In genomic region chr12:11657511-11657910, GRCh38 we compare ENCODE assay signal across 13 cellular contexts. TPM values are rescaled to one million over a fixed set of nuclear protein-coding genes. Genes with fewer than 3 reads are reported as not detected.
DNase-seq lines count a peak whose midpoint lies in the region; ATAC-seq, FAIRE-seq and TF ChIP-seq lines count a peak whose summit lies in the region.
"Had no signal": no experiment of that assay in that cellular context is flagged by ENCODE, and none has a peak within 500 bp of the region (broad histone marks: within the 10 kb centered on the region; RNA-seq: fewer than 3 reads in every experiment).

No MANE protein-coding gene starts in this region.

- H3K79me2 ChIP-seq in DND-41 (ENCODE audit: insufficient read depth, low read length) = peaks cover 100% of the 10 kb centered on the region

- H3K4me1 Mint-ChIP-seq in dendritic cell treated with granulocyte-macrophage colony-stimulating factor and Interleukin-4, amounts not matched to agents 40 ng/mL and 50 ng/mL, for 4 days (ENCODE audit: low read depth) = peaks cover 94% of the 10 kb centered on the region

- H3K4me1 ChIP-seq in DND-41 (ENCODE audit: insufficient read depth, low read length) = peaks cover 64% of the 10 kb centered on the region
- peaks cover 88 to 91% of the 10 kb centered on the region in 2 experiments for H3K4me1 ChIP-seq in neutrophil (ENCODE audit: control insufficient read depth in 1 of 2, insufficient read depth in 1 of 2, low read depth in 1 of 2, low read length in 1 of 2)

- no peak for ATAC-seq in DND-41 (ENCODE audit: insufficient read depth, low read depth)
- ATAC-seq: psoas muscle had no signal

- H3K36me3 Mint-ChIP-seq in dendritic cell treated with granulocyte-macrophage colony-stimulating factor and Interleukin-4, amounts not matched to agents 40 ng/mL and 50 ng/mL, for 4 days (ENCODE audit: low read depth) = peaks cover 82% of the 10 kb centered on the region

- intact Hi-C loops in dendritic cell treated with granulocyte-macrophage colony-stimulating factor and Interleukin-4, amounts not matched to agents 40 ng/mL and 50 ng/mL, for 4 days (cut with micrococcal nuclease) = no loop called here

- no peak overlapping the region for H3K4me3 Mint-ChIP-seq in dendritic cell treated with granulocyte-macrophage colony-stimulating factor and Interleukin-4, amounts not matched to agents 40 ng/mL and 50 ng/mL, for 4 days

- H3K9me3 Mint-ChIP-seq in dendritic cell treated with granulocyte-macrophage colony-stimulating factor and Interleukin-4, amounts not matched to agents 40 ng/mL and 50 ng/mL, for 4 days = no peaks in the 10 kb centered on the region

- H3K36me3 ChIP-seq in DND-41 (ENCODE audit: insufficient read depth, low read length) (peaks cover 59% of the 10 kb centered on the region), neutrophil (peaks cover 5% of the 10 kb centered on the region)

- H3K4me2 ChIP-seq in DND-41 (ENCODE audit: insufficient read depth, low read length) = no peak overlapping the region; the same call in 1 of the 2 replicates

- TF ChIP-seq CTCF in DND-41 (IDR thresholded peaks at IDR 0.05; ENCODE audit: borderline replicate concordance, extremely low read depth, low read length, poor library complexity, severe bottlenecking) (no peak), neutrophil (IDR thresholded peaks at IDR 0.05) (no peak)

- H2AFZ ChIP-seq in DND-41 (ENCODE audit: low read depth, low read length) = no peak overlapping the region

- H4K20me1 ChIP-seq in DND-41 (ENCODE audit: insufficient read depth, low read length) = peaks cover 82% of the 10 kb centered on the region

- H3K9me3 ChIP-seq in DND-41 (ENCODE audit: insufficient read depth, low read length, severe bottlenecking) (no peaks in the 10 kb centered on the region), neutrophil (no peaks in the 10 kb centered on the region)
- H3K9me3 ChIP-seq: psoas muscle had no signal

- H3K9ac ChIP-seq in DND-41 (ENCODE audit: low read depth, low read length) = no peak overlapping the region

- FAIRE-seq in HTR-8/SVneo (lab: Jason Lieb, UNC) = no peak

- H3K27ac ChIP-seq in DND-41 (ENCODE audit: low read length) = 0 out of 2 replicates have a peak overlapping the region, but pooled peaks have one; percentile 38
- peak overlapping the region; percentile 92 for H3K27ac ChIP-seq in neutrophil
- H3K27ac ChIP-seq: psoas muscle had no signal

- H3K27me3 Mint-ChIP-seq in dendritic cell treated with granulocyte-macrophage colony-stimulating factor and Interleukin-4, amounts not matched to agents 40 ng/mL and 50 ng/mL, for 4 days = no peaks in the 10 kb centered on the region

- no peak overlapping the region for H3K4me3 ChIP-seq in DND-41 (ENCODE audit: low read depth in 1 of 2, low read length in 2 of 2)
- no peak overlapping the region for H3K4me3 ChIP-seq in neutrophil (ENCODE audit: low read depth in 1 of 2, low read length in 1 of 2)
- H3K4me3 ChIP-seq: dorsolateral prefrontal cortex, psoas muscle had no signal

- DNase-seq in DND-41 (no peak), HT1080 (ENCODE audit: low read depth) (peak; percentile 52), NCI-H1436 (lab: John Stamatoyannopoulos, UW) (no peak), NCI-H1105 (lab: John Stamatoyannopoulos, UW) (no peak), HTR-8/SVneo (ENCODE audit: insufficient read length, low spot score) (no peak), SHP77 treated with DMSO at 0.1 percent for 48 hours (lab: John Stamatoyannopoulos, UW) (no peak)
- DNase-seq: dorsolateral prefrontal cortex, kidney glomerular epithelial cell, psoas muscle, SHP77, T1000 had no signal

- H3K27ac Mint-ChIP-seq in dendritic cell treated with granulocyte-macrophage colony-stimulating factor and Interleukin-4, amounts not matched to agents 40 ng/mL and 50 ng/mL, for 4 days = peak overlapping the region; percentile 64

- H3K27me3 ChIP-seq in DND-41 (ENCODE audit: insufficient read depth, low read length, poor library complexity) = no peaks in the 10 kb centered on the region
- H3K27me3 ChIP-seq in neutrophil = no peaks in the 10 kb centered on the region
- H3K27me3 ChIP-seq: dorsolateral prefrontal cortex had no signal

RNA-seq across cellular contexts. Expression of gene ETV6, which starts 8.0 kb away (rescaled TPM):
- total RNA-seq in HT1080 (2014; rRNA removed; shearing (Covaris generic)) = 7.6 and 12.4 TPM in 2 replicates
- polyA plus RNA-seq in HT1080 (2015; cell fraction: cytosol; rRNA removed) = 13.4 and 17.9 TPM in 2 replicates
- polyA plus RNA-seq in HT1080 (2015; cell fraction: nucleus; rRNA removed) = 20.1 and 22.0 TPM in 2 replicates
